Comparison of ENCODE assay signal across 2 cellular contexts in the genomic region with DNA sequence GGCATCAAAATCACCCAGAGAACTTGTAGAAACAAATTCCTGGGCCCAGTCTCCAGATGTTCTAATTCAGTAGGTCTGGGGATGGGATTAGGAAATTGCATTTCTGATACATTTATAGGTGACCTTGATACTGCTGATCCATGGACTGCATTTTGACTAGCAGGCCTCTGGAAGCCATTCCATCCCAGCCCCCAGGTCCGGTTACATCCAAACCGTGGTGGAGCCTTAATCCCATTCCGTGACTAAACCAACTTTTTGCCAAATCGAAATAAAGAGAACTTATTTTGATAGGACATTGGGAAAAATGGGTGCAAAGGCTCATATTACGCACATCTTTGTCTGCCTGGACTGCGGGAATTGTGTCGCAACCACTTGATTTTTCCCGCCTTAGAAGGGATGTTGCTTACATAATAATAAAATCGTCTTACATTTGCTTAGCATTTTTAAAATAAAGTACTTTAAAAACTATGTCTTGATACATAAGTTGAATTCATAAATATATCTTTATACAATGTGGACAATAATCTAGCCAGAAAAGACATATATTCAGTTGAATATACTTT.
A peak's percentile ranks its signal among the peaks of the same experiment; 100 is the strongest.
TF ChIP-seq lines count a peak whose summit lies in the region.

No MANE protein-coding gene starts in this region.

TF ChIP-seq in HepG2, 621 proteins besides CTCF, POLR2A, EP300 and RAD21 (continued from another document):
- TF ChIP-seq, protein P1, sequence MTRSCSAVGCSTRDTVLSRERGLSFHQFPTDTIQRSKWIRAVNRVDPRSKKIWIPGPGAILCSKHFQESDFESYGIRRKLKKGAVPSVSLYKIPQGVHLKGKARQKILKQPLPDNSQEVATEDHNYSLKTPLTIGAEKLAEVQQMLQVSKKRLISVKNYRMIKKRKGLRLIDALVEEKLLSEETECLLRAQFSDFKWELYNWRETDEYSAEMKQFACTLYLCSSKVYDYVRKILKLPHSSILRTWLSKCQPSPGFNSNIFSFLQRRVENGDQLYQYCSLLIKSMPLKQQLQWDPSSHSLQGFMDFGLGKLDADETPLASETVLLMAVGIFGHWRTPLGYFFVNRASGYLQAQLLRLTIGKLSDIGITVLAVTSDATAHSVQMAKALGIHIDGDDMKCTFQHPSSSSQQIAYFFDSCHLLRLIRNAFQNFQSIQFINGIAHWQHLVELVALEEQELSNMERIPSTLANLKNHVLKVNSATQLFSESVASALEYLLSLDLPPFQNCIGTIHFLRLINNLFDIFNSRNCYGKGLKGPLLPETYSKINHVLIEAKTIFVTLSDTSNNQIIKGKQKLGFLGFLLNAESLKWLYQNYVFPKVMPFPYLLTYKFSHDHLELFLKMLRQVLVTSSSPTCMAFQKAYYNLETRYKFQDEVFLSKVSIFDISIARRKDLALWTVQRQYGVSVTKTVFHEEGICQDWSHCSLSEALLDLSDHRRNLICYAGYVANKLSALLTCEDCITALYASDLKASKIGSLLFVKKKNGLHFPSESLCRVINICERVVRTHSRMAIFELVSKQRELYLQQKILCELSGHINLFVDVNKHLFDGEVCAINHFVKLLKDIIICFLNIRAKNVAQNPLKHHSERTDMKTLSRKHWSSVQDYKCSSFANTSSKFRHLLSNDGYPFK (CRISPR knock-in tag; IDR thresholded peaks at IDR 0.05; ENCODE audit: borderline replicate concordance), result no peak
- TF ChIP-seq REPIN1 (CRISPR knock-in tag; IDR thresholded peaks at IDR 0.05; ENCODE audit: borderline replicate concordance, low read depth) (no peak), TGIF2 (CRISPR knock-in tag; IDR thresholded peaks at IDR 0.05) (no peak), CEBPB (IDR thresholded peaks at IDR 0.05; ENCODE audit: borderline replicate concordance, low read depth, low read length) (peak; percentile 61; the same call in 1 of the 2 replicates), ZNF24 (IDR thresholded peaks at IDR 0.05) (no peak), ZNF616 (CRISPR knock-in tag; IDR thresholded peaks at IDR 0.05; ENCODE audit: low read depth) (no peak)

TF ChIP-seq in WTC11, 78 proteins besides CTCF, POLR2A, EP300 and RAD21 (continued from another document):
- TF ChIP-seq, protein P2, sequence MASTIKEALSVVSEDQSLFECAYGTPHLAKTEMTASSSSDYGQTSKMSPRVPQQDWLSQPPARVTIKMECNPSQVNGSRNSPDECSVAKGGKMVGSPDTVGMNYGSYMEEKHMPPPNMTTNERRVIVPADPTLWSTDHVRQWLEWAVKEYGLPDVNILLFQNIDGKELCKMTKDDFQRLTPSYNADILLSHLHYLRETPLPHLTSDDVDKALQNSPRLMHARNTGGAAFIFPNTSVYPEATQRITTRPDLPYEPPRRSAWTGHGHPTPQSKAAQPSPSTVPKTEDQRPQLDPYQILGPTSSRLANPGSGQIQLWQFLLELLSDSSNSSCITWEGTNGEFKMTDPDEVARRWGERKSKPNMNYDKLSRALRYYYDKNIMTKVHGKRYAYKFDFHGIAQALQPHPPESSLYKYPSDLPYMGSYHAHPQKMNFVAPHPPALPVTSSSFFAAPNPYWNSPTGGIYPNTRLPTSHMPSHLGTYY (CRISPR knock-in tag; IDR thresholded peaks at IDR 0.05), result no peak
- TF ChIP-seq FOXP1 (CRISPR knock-in tag; IDR thresholded peaks at IDR 0.05; ENCODE audit: borderline replicate concordance) (no peak), ZNF532 (CRISPR knock-in tag; IDR thresholded peaks at IDR 0.05; ENCODE audit: borderline replicate concordance) (no peak), JUN (CRISPR knock-in tag; IDR thresholded peaks at IDR 0.05) (no peak), PRDM15 (CRISPR knock-in tag; IDR thresholded peaks at IDR 0.05) (peak; percentile 88)
